ENCODE assay signal across 9 cellular contexts in genomic region chr15:52652286-52652685, GRCh38. TPM values are rescaled to one million over a fixed set of nuclear protein-coding genes. Genes with fewer than 3 reads are reported as not detected.
DNase-seq lines count a peak whose midpoint lies in the region; FAIRE-seq and TF ChIP-seq lines count a peak whose summit lies in the region.
"Had no signal": no experiment of that assay in that cellular context is flagged by ENCODE, and none has a peak within 500 bp of the region (broad histone marks: within the 10 kb centered on the region; RNA-seq: fewer than 3 reads in every experiment).

No MANE protein-coding gene starts in this region.

- no peak overlapping the region for H3K4me3 ChIP-seq in liver (ENCODE audit: low read depth in 1 of 3, low read length in 3 of 3)
- no peak overlapping the region for H3K4me3 ChIP-seq in thyroid gland (replicated peaks in 1 of 3)
- no peak overlapping the region for H3K4me3 ChIP-seq in ovary
- H3K4me3 ChIP-seq: BLaER1 had no signal

- H3K27ac ChIP-seq in liver (ENCODE audit: low read depth in 1 of 2, low read length in 2 of 2): peak overlapping the region; percentile 21 to 42
- H3K27ac ChIP-seq in thyroid gland: peak overlapping the region; percentile 53 to 72 (median 70)
- peak overlapping the region in 1 of 2 donors; percentile 51 for H3K27ac ChIP-seq in ovary
- H3K27ac ChIP-seq: BLaER1 had no signal

- TF ChIP-seq POLR2A in thyroid gland (IDR thresholded peaks at IDR 0.05) (no peak), GM12892 (IDR thresholded peaks at IDR 0.05; ENCODE audit: low read depth, low read length) (no peak), ovary (IDR thresholded peaks at IDR 0.05) (no peak)

- 37% methylated on average over 1 of the region's 1 CpG for WGBS in liver
- 5 to 10% methylated on average over 1 of the region's 1 CpG for WGBS in thyroid gland, 2 donors
- 0 to 5% (median 3%) methylated on average over 1 of the region's 1 CpG for WGBS in ovary, 3 donors

- TF ChIP-seq EP300 in ovary (IDR thresholded peaks at IDR 0.05): no peak

- H3K27me3 Mint-ChIP-seq in activated naive CD4-positive, alpha-beta T cell treated with anti-CD3 and anti-CD28 coated beads, Interleukin-2, amount 10 ng/mL, durations not matched to agents 7 days and 5 days: no peaks in the 10 kb centered on the region
- H3K27me3 Mint-ChIP-seq in activated T-helper 1 cell treated with anti-CD3 and anti-CD28 coated beads, Interleukin-12 subunit alpha, Interleukin-12 subunit beta, Interleukin-2, Interleukin-4 antibody, amounts not matched to agents 30 ng/mL and 10 ng/mL and 1 ng/mL, durations not matched to agents 14 hours and 24 hours and 36 hours (ENCODE audit: insufficient read depth): no peaks in the 10 kb centered on the region

- H3K36me3 Mint-ChIP-seq in activated naive CD4-positive, alpha-beta T cell treated with anti-CD3 and anti-CD28 coated beads, Interleukin-2, amount 10 ng/mL, durations not matched to agents 7 days and 5 days: peaks cover 31% of the 10 kb centered on the region
- H3K36me3 Mint-ChIP-seq in activated T-helper 1 cell treated with anti-CD3 and anti-CD28 coated beads, Interleukin-12 subunit alpha, Interleukin-12 subunit beta, Interleukin-2, Interleukin-4 antibody, amounts not matched to agents 30 ng/mL and 10 ng/mL and 1 ng/mL, durations not matched to agents 14 hours and 24 hours and 36 hours (ENCODE audit: low read depth): peaks cover 20% of the 10 kb centered on the region

- TF ChIP-seq CTCF in liver (IDR thresholded peaks at IDR 0.05; ENCODE audit: low read depth, low read length, missing input control) (no peak), thyroid gland (IDR thresholded peaks at IDR 0.05) (no peak), ovary (IDR thresholded peaks at IDR 0.05) (no peak)

- no peaks in the 10 kb centered on the region for H3K9me3 Mint-ChIP-seq in activated naive CD4-positive, alpha-beta T cell treated with anti-CD3 and anti-CD28 coated beads, Interleukin-2, amount 10 ng/mL, durations not matched to agents 7 days and 5 days
- H3K9me3 Mint-ChIP-seq in activated T-helper 1 cell treated with anti-CD3 and anti-CD28 coated beads, Interleukin-12 subunit alpha, Interleukin-12 subunit beta, Interleukin-2, Interleukin-4 antibody, amounts not matched to agents 30 ng/mL and 10 ng/mL and 1 ng/mL, durations not matched to agents 14 hours and 24 hours and 36 hours: no peaks in the 10 kb centered on the region

- H3K27ac Mint-ChIP-seq in activated naive CD4-positive, alpha-beta T cell treated with anti-CD3 and anti-CD28 coated beads, Interleukin-2, amount 10 ng/mL, durations not matched to agents 7 days and 5 days: peak overlapping the region; percentile 11
- no peak overlapping the region for H3K27ac Mint-ChIP-seq in activated T-helper 1 cell treated with anti-CD3 and anti-CD28 coated beads, Interleukin-12 subunit alpha, Interleukin-12 subunit beta, Interleukin-2, Interleukin-4 antibody, amounts not matched to agents 30 ng/mL and 10 ng/mL and 1 ng/mL, durations not matched to agents 14 hours and 24 hours and 36 hours

- H3K4me1 ChIP-seq in liver (ENCODE audit: control insufficient read depth in 4 of 4, insufficient read depth in 4 of 4, low read length in 3 of 4) (peaks cover 7 to 51% (median 31%) of the 10 kb centered on the region in 4 donors), thyroid gland (peaks cover 48 to 51% of the 10 kb centered on the region in 2 donors), ovary (ENCODE audit: insufficient read depth) (peaks cover 3% of the 10 kb centered on the region)
- H3K4me1 ChIP-seq: BLaER1 had no signal

- TF ChIP-seq RAD21 in liver (IDR thresholded peaks at IDR 0.05): no peak

- FAIRE-seq in GM12892 (lab: Jason Lieb, UNC): no peak

- DNase-seq in activated naive CD4-positive, alpha-beta T cell treated with anti-CD3 and anti-CD28 coated beads, Interleukin-2, amount 10 ng/mL, durations not matched to agents 7 days and 5 days: no peak
- no peak for DNase-seq in activated naive CD4-positive, alpha-beta T cell (lab: John Stamatoyannopoulos, UW)
- no peak for DNase-seq in activated T-helper 1 cell treated with anti-CD3 and anti-CD28 coated beads, Interleukin-12 subunit alpha, Interleukin-12 subunit beta, Interleukin-2, Interleukin-4 antibody, amounts not matched to agents 30 ng/mL and 10 ng/mL and 1 ng/mL, durations not matched to agents 14 hours and 24 hours and 36 hours (ENCODE audit: low spot score)
- DNase-seq in thyroid gland (no peak), GM12892 (ENCODE audit: insufficient read length) (no peak), GM03348 (ENCODE audit: low spot score) (no peak), ovary (no peak)

- H3K9ac ChIP-seq in liver (ENCODE audit: low read depth in 1 of 2, low read length in 2 of 2): no peak overlapping the region
- H3K9ac ChIP-seq: BLaER1 had no signal

- intact Hi-C loops in activated T-helper 1 cell treated with anti-CD3 and anti-CD28 coated beads, Interleukin-12 subunit alpha, Interleukin-12 subunit beta, Interleukin-2, Interleukin-4 antibody, amounts not matched to agents 30 ng/mL and 10 ng/mL and 1 ng/mL, durations not matched to agents 14 hours and 24 hours and 36 hours (cut with micrococcal nuclease): no loop called here
- intact Hi-C loops in thyroid gland (cut with DNase I) (no loop called here), ovary (cut with DNase I) (no loop called here)

- no peak overlapping the region for H3K4me3 Mint-ChIP-seq in activated naive CD4-positive, alpha-beta T cell treated with anti-CD3 and anti-CD28 coated beads, Interleukin-2, amount 10 ng/mL, durations not matched to agents 7 days and 5 days
- peak overlapping the region; percentile 54 for H3K4me3 Mint-ChIP-seq in activated T-helper 1 cell treated with anti-CD3 and anti-CD28 coated beads, Interleukin-12 subunit alpha, Interleukin-12 subunit beta, Interleukin-2, Interleukin-4 antibody, amounts not matched to agents 30 ng/mL and 10 ng/mL and 1 ng/mL, durations not matched to agents 14 hours and 24 hours and 36 hours

- H3K9me3 ChIP-seq in liver (ENCODE audit: control insufficient read depth in 4 of 4, low read length in 3 of 4) (no peaks in the 10 kb centered on the region), thyroid gland (no peaks in the 10 kb centered on the region), ovary (no peaks in the 10 kb centered on the region)
- H3K9me3 ChIP-seq: BLaER1 had no signal

- H3K36me3 ChIP-seq in liver (ENCODE audit: control insufficient read depth in 4 of 4, insufficient read depth in 3 of 4, low read depth in 1 of 4, low read length in 3 of 4): peaks cover 0 to 7% (median 2%) of the 10 kb centered on the region in 4 donors
- no peaks in the 10 kb centered on the region for H3K36me3 ChIP-seq in thyroid gland
- H3K36me3 ChIP-seq in ovary: no peaks in the 10 kb centered on the region

- CTCF ChIA-PET in activated naive CD4-positive, alpha-beta T cell treated with anti-CD3 and anti-CD28 coated beads, Interleukin-2, amount 10 ng/mL, durations not matched to agents 7 days and 5 days (lab: Charles Lee): interaction anchor here (0.9 kb wide), 1 partner anchor 25 kb away, joined by 3 read pairs; no protein-coding TSS in a partner anchor

- H3K27me3 ChIP-seq in liver (ENCODE audit: control insufficient read depth in 4 of 4, insufficient read depth in 4 of 4, low read length in 3 of 4): no peaks in the 10 kb centered on the region
- H3K27me3 ChIP-seq in thyroid gland: no peaks in the 10 kb centered on the region
- no peaks in the 10 kb centered on the region for H3K27me3 ChIP-seq in ovary
- H3K27me3 ChIP-seq: BLaER1 had no signal

- peaks cover 2% of the 10 kb centered on the region for H3K4me1 Mint-ChIP-seq in activated naive CD4-positive, alpha-beta T cell treated with anti-CD3 and anti-CD28 coated beads, Interleukin-2, amount 10 ng/mL, durations not matched to agents 7 days and 5 days
- peaks cover 9% of the 10 kb centered on the region for H3K4me1 Mint-ChIP-seq in activated T-helper 1 cell treated with anti-CD3 and anti-CD28 coated beads, Interleukin-12 subunit alpha, Interleukin-12 subunit beta, Interleukin-2, Interleukin-4 antibody, amounts not matched to agents 30 ng/mL and 10 ng/mL and 1 ng/mL, durations not matched to agents 14 hours and 24 hours and 36 hours (ENCODE audit: low read depth)

TF ChIP-seq in liver, 16 proteins besides CTCF, POLR2A, EP300 and RAD21:
- TF ChIP-seq HNF4A (conservative IDR thresholded peaks at IDR 0.05): peak in 1 of 2 donors; percentile 1
- TF ChIP-seq FOXA2 (IDR thresholded peaks at IDR 0.05): no peak
- TF ChIP-seq, protein P1, sequence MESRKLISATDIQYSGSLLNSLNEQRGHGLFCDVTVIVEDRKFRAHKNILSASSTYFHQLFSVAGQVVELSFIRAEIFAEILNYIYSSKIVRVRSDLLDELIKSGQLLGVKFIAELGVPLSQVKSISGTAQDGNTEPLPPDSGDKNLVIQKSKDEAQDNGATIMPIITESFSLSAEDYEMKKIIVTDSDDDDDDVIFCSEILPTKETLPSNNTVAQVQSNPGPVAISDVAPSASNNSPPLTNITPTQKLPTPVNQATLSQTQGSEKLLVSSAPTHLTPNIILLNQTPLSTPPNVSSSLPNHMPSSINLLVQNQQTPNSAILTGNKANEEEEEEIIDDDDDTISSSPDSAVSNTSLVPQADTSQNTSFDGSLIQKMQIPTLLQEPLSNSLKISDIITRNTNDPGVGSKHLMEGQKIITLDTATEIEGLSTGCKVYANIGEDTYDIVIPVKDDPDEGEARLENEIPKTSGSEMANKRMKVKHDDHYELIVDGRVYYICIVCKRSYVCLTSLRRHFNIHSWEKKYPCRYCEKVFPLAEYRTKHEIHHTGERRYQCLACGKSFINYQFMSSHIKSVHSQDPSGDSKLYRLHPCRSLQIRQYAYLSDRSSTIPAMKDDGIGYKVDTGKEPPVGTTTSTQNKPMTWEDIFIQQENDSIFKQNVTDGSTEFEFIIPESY (IDR thresholded peaks at IDR 0.05): no peak

RNA-seq across cellular contexts. Expression of gene ATOSA, which starts 26.9 kb away (rescaled TPM):
- total RNA-seq in activated T-helper 1 cell treated with anti-CD3 and anti-CD28 coated beads, Interleukin-12 subunit alpha, Interleukin-12 subunit beta, Interleukin-2, Interleukin-4 antibody, amounts not matched to agents 30 ng/mL and 10 ng/mL and 1 ng/mL, durations not matched to agents 14 hours and 24 hours and 36 hours: 14.8 and 16.5 TPM in 2 replicates
- total RNA-seq in liver (10 to 100 TPM; 31.4 to 77.8 TPM), thyroid gland (100 to 1,000 TPM in 2 of 4 donors, 10 to 100 TPM in 2; 88.7 to 164 (median 117) TPM), ovary (10 to 100 TPM; 21.3 to 74.6 (median 30.9) TPM)
- polyA plus RNA-seq in liver (10 to 100 TPM; 12.8 to 20.9 TPM), ovary (10 to 100 TPM; 28.4 to 31.2 TPM)
- polyA plus RNA-seq in GM12892 (2012; ENCODE audit: missing spikeins): 14.3 TPM
